Comparison of ENCODE assay signal across 22 cellular contexts in the genomic region with DNA sequence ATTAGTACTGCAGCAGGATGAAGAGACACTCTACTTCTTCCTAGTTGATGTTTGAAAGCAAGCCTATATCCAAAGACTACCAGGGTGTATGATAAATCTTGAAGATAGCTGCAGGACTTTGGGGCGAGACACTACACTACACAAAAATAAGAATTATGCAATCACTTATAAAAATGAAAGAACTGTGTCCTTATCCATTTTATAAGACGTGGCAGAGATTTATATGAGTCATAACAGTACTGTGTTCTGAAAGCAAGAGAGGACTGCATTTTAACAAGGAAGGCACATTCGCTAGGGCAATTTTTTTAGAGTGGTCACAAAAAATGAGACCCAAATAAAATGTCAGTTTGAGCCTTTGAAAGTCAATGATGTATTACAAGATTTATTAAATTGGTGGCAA.
"Had no signal": no experiment of that assay in that cellular context is flagged by ENCODE, and none has a peak within 500 bp of the region (broad histone marks: within the 10 kb centered on the region; RNA-seq: fewer than 3 reads in every experiment).

No MANE protein-coding gene starts in this region.

- H3K27me3 ChIP-seq: ovary, right atrium auricular region, right lobe of liver, stomach, testis, thyroid gland, transverse colon, upper lobe of left lung, vagina had no signal

- DNase-seq: hypothalamus; immature natural killer cell; kidney; left ventricle myocardium inferior; naive thymus-derived CD4-positive, alpha-beta T cell; ovary; right lobe of liver; stimulated activated CD4-positive, alpha-beta T cell treated with anti-CD3 and anti-CD28 coated beads, Interleukin-12 subunit alpha, Interleukin-12 subunit beta, amount 100 ng/mL, for 4 hours; stimulated activated CD4-positive, alpha-beta T cell treated with anti-CD3 and anti-CD28 coated beads, Interleukin-15, amount 100 ng/mL, for 24 hours; stimulated activated CD4-positive, alpha-beta T cell treated with anti-CD3 and anti-CD28 coated beads, Interleukin-2, amount 100 ng/mL, for 24 hours; stimulated activated CD4-positive, alpha-beta T cell treated with anti-CD3 and anti-CD28 coated beads, Interleukin-4, amount 100 ng/mL, for 1 hour; stimulated activated naive B cell treated with anti-CD40 and anti-IgM and Interleukin-4, amounts not matched to agents 10 μg/mL and 1 μg/mL and 100 μg/mL, for 72 hours; stimulated activated naive CD8-positive, alpha-beta T cell treated with anti-CD3 and anti-CD28 coated beads, Interleukin-15, Interleukin-2, amounts not matched to agents 100 U/mL and 50 U/mL, for 24 hours; stomach; testis; thyroid gland; transverse colon; upper lobe of left lung had no signal

- ATAC-seq: naive thymus-derived CD4-positive, alpha-beta T cell; natural killer cell treated with Interleukin-12 subunit alpha and Interleukin-12 subunit beta and Interleukin-15 and Interleukin-18, amount 100 ng/mL, for 72 hours; right lobe of liver; stimulated activated naive B cell treated with anti-CD40 and anti-IgM and Interleukin-4, amounts not matched to agents 10 μg/mL and 1 μg/mL and 100 μg/mL, for 72 hours; stimulated activated naive CD8-positive, alpha-beta T cell treated with anti-CD3 and anti-CD28 coated beads, Interleukin-15, Interleukin-2, amounts not matched to agents 100 U/mL and 50 U/mL, for 24 hours had no signal

- H3K4me1 ChIP-seq: left ventricle myocardium inferior, right atrium auricular region, right lobe of liver, stomach, testis, thyroid gland, transverse colon, upper lobe of left lung, vagina had no signal

- H3K36me3 ChIP-seq: left ventricle myocardium inferior, ovary, right atrium auricular region, right lobe of liver, stomach, thyroid gland, transverse colon, upper lobe of left lung, vagina had no signal

- H3K27ac ChIP-seq: left ventricle myocardium inferior, ovary, right atrium auricular region, right lobe of liver, stomach, testis, thyroid gland, transverse colon, upper lobe of left lung, vagina had no signal

- H3K4me3 ChIP-seq: left ventricle myocardium inferior, lung, ovary, right atrium auricular region, right lobe of liver, stomach, testis, thyroid gland, transverse colon, upper lobe of left lung, vagina had no signal

- H3K9me3 ChIP-seq: left ventricle myocardium inferior, ovary, right atrium auricular region, right lobe of liver, stomach, testis, thyroid gland, transverse colon, upper lobe of left lung, vagina had no signal
